Comparison of ENCODE assay signal across 8 cellular contexts in genomic region chr7:20220293-20220755, GRCh38. TPM values are rescaled to one million over a fixed set of nuclear protein-coding genes. Genes with fewer than 3 reads are reported as not detected.
DNase-seq lines count a peak whose midpoint lies in the region; ATAC-seq and TF ChIP-seq lines count a peak whose summit lies in the region.

No MANE protein-coding gene starts in this region.

- peak overlapping the region in 2 of 10 experiments; percentile 16; a peak in 2 of 20 replicates for H3K4me3 ChIP-seq in BLaER1 treated with 17β-estradiol and CSF1 and Interleukin-3, amounts not matched to agents 10 nM and 100 nM
- peak overlapping the region; percentile 58 for H3K4me3 ChIP-seq in Karpas-422 (ENCODE audit: low read length)
- H3K4me3 ChIP-seq in HAP-1, result no peak overlapping the region

- H3K79me2 ChIP-seq in Karpas-422 (ENCODE audit: low read length), result peaks cover 18% of the 10 kb centered on the region

- H3K4me2 ChIP-seq in BLaER1 treated with 17β-estradiol and CSF1 and Interleukin-3, amounts not matched to agents 10 nM and 100 nM, result peak overlapping the region; percentile 55 to 79 (median 72)
- peak overlapping the region; percentile 83 for H3K4me2 ChIP-seq in Karpas-422 (ENCODE audit: low read depth, low read length, poor library complexity, severe bottlenecking)

- H3K36me3 Mint-ChIP-seq in activated T-helper 1 cell treated with anti-CD3 and anti-CD28 coated beads, Interleukin-12 subunit alpha, Interleukin-12 subunit beta, Interleukin-2, Interleukin-4 antibody, amounts not matched to agents 30 ng/mL and 10 ng/mL and 1 ng/mL, durations not matched to agents 14 hours and 24 hours and 36 hours (ENCODE audit: low read depth), result no peaks in the 10 kb centered on the region

- peak overlapping the region; percentile 24 to 92 (median 66) for H3K9ac ChIP-seq in BLaER1 treated with 17β-estradiol and CSF1 and Interleukin-3, amounts not matched to agents 10 nM and 100 nM
- H3K9ac ChIP-seq in Karpas-422 (ENCODE audit: low read length), result peak overlapping the region; percentile 73

- no peaks in the 10 kb centered on the region for H3K9me2 ChIP-seq in Karpas-422 (replicated peaks; ENCODE audit: insufficient read depth, low read length)

- H3K27me3 Mint-ChIP-seq in activated T-helper 1 cell treated with anti-CD3 and anti-CD28 coated beads, Interleukin-12 subunit alpha, Interleukin-12 subunit beta, Interleukin-2, Interleukin-4 antibody, amounts not matched to agents 30 ng/mL and 10 ng/mL and 1 ng/mL, durations not matched to agents 14 hours and 24 hours and 36 hours (ENCODE audit: insufficient read depth), result no peaks in the 10 kb centered on the region

- no peaks in the 10 kb centered on the region for H3K9me3 Mint-ChIP-seq in activated T-helper 1 cell treated with anti-CD3 and anti-CD28 coated beads, Interleukin-12 subunit alpha, Interleukin-12 subunit beta, Interleukin-2, Interleukin-4 antibody, amounts not matched to agents 30 ng/mL and 10 ng/mL and 1 ng/mL, durations not matched to agents 14 hours and 24 hours and 36 hours

- no peaks in the 10 kb centered on the region for H4K20me1 ChIP-seq in BLaER1 treated with 17β-estradiol and CSF1 and Interleukin-3, amounts not matched to agents 10 nM and 100 nM
- no peaks in the 10 kb centered on the region for H4K20me1 ChIP-seq in Karpas-422 (ENCODE audit: insufficient read depth, low read depth, low read length)

- no peaks in the 10 kb centered on the region for H3K4me1 Mint-ChIP-seq in activated T-helper 1 cell treated with anti-CD3 and anti-CD28 coated beads, Interleukin-12 subunit alpha, Interleukin-12 subunit beta, Interleukin-2, Interleukin-4 antibody, amounts not matched to agents 30 ng/mL and 10 ng/mL and 1 ng/mL, durations not matched to agents 14 hours and 24 hours and 36 hours (ENCODE audit: low read depth)

- intact Hi-C loops in activated T-helper 1 cell treated with anti-CD3 and anti-CD28 coated beads, Interleukin-12 subunit alpha, Interleukin-12 subunit beta, Interleukin-2, Interleukin-4 antibody, amounts not matched to agents 30 ng/mL and 10 ng/mL and 1 ng/mL, durations not matched to agents 14 hours and 24 hours and 36 hours (cut with micrococcal nuclease), result no loop called here

- H3K27ac Mint-ChIP-seq in activated T-helper 1 cell treated with anti-CD3 and anti-CD28 coated beads, Interleukin-12 subunit alpha, Interleukin-12 subunit beta, Interleukin-2, Interleukin-4 antibody, amounts not matched to agents 30 ng/mL and 10 ng/mL and 1 ng/mL, durations not matched to agents 14 hours and 24 hours and 36 hours, result no peak overlapping the region

- no peaks in the 10 kb centered on the region; a peak in 1 of 22 replicates for H3K9me3 ChIP-seq in BLaER1 treated with 17β-estradiol and CSF1 and Interleukin-3, amounts not matched to agents 10 nM and 100 nM (replicated peaks in 1 of 11)
- H3K9me3 ChIP-seq in Karpas-422 (ENCODE audit: low read length) (no peaks in the 10 kb centered on the region), HAP-1 (no peaks in the 10 kb centered on the region)

- no peak overlapping the region for H3K4me3 Mint-ChIP-seq in activated T-helper 1 cell treated with anti-CD3 and anti-CD28 coated beads, Interleukin-12 subunit alpha, Interleukin-12 subunit beta, Interleukin-2, Interleukin-4 antibody, amounts not matched to agents 30 ng/mL and 10 ng/mL and 1 ng/mL, durations not matched to agents 14 hours and 24 hours and 36 hours

- peak overlapping the region; percentile 72 to 99 (median 89) for H3K27ac ChIP-seq in BLaER1 treated with 17β-estradiol and CSF1 and Interleukin-3, amounts not matched to agents 10 nM and 100 nM
- H3K27ac ChIP-seq in Karpas-422 (ENCODE audit: low read length) (peak overlapping the region; percentile 98), layer of hippocampus (ENCODE audit: low read depth, low read length) (peak overlapping the region; percentile 13)

- peak overlapping the region; percentile 42; the same call in 1 of the 2 replicates for H2AFZ ChIP-seq in Karpas-422 (ENCODE audit: low read length)

- no peaks in the 10 kb centered on the region for H3K36me3 ChIP-seq in BLaER1 treated with 17β-estradiol and CSF1 and Interleukin-3, amounts not matched to agents 10 nM and 100 nM
- no peaks in the 10 kb centered on the region for H3K36me3 ChIP-seq in Karpas-422 (ENCODE audit: insufficient read depth, low read length)
- no peaks in the 10 kb centered on the region for H3K36me3 ChIP-seq in HAP-1 (replicated peaks)

- DNase-seq in Karpas-422 (peak; percentile 81), GM20000 (ENCODE audit: low spot score) (no peak), HAP-1 (ENCODE audit: low spot score in 2 of 2) (no peak), NCI-H82 treated with DMSO at 0.1 percent for 48 hours (lab: John Stamatoyannopoulos, UW; ENCODE audit: unreplicated experiment) (no peak)
- DNase-seq in activated T-helper 1 cell treated with anti-CD3 and anti-CD28 coated beads, Interleukin-12 subunit alpha, Interleukin-12 subunit beta, Interleukin-2, Interleukin-4 antibody, amounts not matched to agents 30 ng/mL and 10 ng/mL and 1 ng/mL, durations not matched to agents 14 hours and 24 hours and 36 hours (ENCODE audit: low spot score), result no peak

- peaks cover 23 to 95% (median 45%) of the 10 kb centered on the region in 10 experiments for H3K4me1 ChIP-seq in BLaER1 treated with 17β-estradiol and CSF1 and Interleukin-3, amounts not matched to agents 10 nM and 100 nM
- H3K4me1 ChIP-seq in Karpas-422 (ENCODE audit: low read length) (peaks cover 63% of the 10 kb centered on the region), HAP-1 (no peaks in the 10 kb centered on the region)

- in situ Hi-C loops in HAP-1 (cut with MboI; ENCODE audit: low sequenced_read_pairs), result no loop called here

- ATAC-seq in GM21390 (IDR thresholded peaks at IDR 0.05; ENCODE audit: unreplicated experiment), result peak; percentile 7

- H3K27me3 ChIP-seq in BLaER1 treated with 17β-estradiol and CSF1 and Interleukin-3, amounts not matched to agents 10 nM and 100 nM, result no peaks in the 10 kb centered on the region
- H3K27me3 ChIP-seq in Karpas-422 (ENCODE audit: low read length), result no peaks in the 10 kb centered on the region
- H3K27me3 ChIP-seq in layer of hippocampus (ENCODE audit: control insufficient read depth, insufficient read depth, low read length), result no peaks in the 10 kb centered on the region
- H3K27me3 ChIP-seq in HAP-1 (ENCODE audit: low read depth), result no peaks in the 10 kb centered on the region

- no peak for TF ChIP-seq CTCF in GM20000 (IDR thresholded peaks at IDR 0.05; ENCODE audit: extremely low read depth, missing control alignments)

RNA-seq across cellular contexts. Expression of gene MACC1, which starts 3.1 kb away (rescaled TPM):
- total RNA-seq in Karpas-422 (2014; rRNA removed; shearing (Covaris generic); ENCODE audit: low replicate concordance), result 30.4 and 49.9 TPM in 2 replicates
- not detected in 2 replicates for total RNA-seq in activated T-helper 1 cell treated with anti-CD3 and anti-CD28 coated beads, Interleukin-12 subunit alpha, Interleukin-12 subunit beta, Interleukin-2, Interleukin-4 antibody, amounts not matched to agents 30 ng/mL and 10 ng/mL and 1 ng/mL, durations not matched to agents 14 hours and 24 hours and 36 hours

Comparison
In these comparisons a context has a peak if more than half of its experiments do, and no peak if none do; other contexts are left out.
1. H3K27ac ChIP-seq: peak in every context shown above with its lines; median percentile 98 in Karpas-422; 89 in BLaER1 treated with 17β-estradiol and CSF1 and Interleukin-3, amounts not matched to agents 10 nM and 100 nM; 13 in layer of hippocampus.
2. RNA of gene MACC1, which starts 3.1 kb away (total RNA-seq): 30.4 to 49.9 TPM in Karpas-422; not detected in activated T-helper 1 cell treated with anti-CD3 and anti-CD28 coated beads, Interleukin-12 subunit alpha, Interleukin-12 subunit beta, Interleukin-2, Interleukin-4 antibody, amounts not matched to agents 30 ng/mL and 10 ng/mL and 1 ng/mL, durations not matched to agents 14 hours and 24 hours and 36 hours; every median in the first group is over 10 times any median in the second.